8 cellular contexts compared by ENCODE assay signal in the genomic region with DNA sequence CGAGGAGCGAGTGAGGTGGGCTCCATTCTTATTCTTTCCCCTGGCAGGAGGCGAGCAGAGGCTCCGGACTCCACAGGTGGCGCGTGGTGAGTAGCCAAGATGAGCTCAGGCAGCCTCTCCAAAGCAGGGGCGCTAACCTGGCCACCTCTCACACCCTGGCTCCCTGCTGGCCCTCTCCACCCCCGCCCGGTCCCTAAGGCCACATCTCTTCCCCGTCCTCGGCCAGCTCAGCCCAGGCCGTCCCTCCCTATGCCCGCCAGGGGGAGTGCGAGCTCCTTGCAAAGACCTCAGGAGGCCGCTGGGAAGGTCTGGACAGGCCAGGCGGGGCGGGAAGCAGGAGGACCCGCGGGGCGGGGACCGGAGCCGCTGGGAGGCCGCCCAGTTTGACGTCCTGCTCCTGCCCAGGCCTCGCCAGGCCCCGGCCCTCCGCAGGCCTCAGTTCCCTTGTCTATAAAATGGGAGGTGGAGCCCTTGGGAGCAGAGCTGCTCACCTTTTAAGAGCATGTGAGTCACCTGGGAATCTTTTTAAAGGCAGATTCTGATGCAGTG. TPM values are rescaled to one million over a fixed set of nuclear protein-coding genes. Genes with fewer than 3 reads are reported as not detected.
DNase-seq lines count a peak whose midpoint lies in the region; ATAC-seq and TF ChIP-seq lines count a peak whose summit lies in the region.

No MANE protein-coding gene starts in this region.

- peak; percentile 92 for DNase-seq in A172 (ENCODE audit: low spot score)
- peak; percentile 92 for DNase-seq in GM13977 (ENCODE audit: low spot score)
- peak; percentile 86 for DNase-seq in NCI-H345 (lab: John Stamatoyannopoulos, UW)
- DNase-seq in activated CD4-positive, alpha-beta T cell treated with anti-CD3 and anti-CD28 coated beads for 1 hour, result peak; percentile 33
- DNase-seq in choroid plexus epithelial cell (ENCODE audit: low read depth), result peak; percentile 96
- peak; percentile 96 to 97 (median 96) for DNase-seq in right lobe of liver
- peak; percentile 38 to 57 for DNase-seq in stimulated activated CD4-positive, alpha-beta T cell treated with anti-CD3 and anti-CD28 coated beads, Interleukin-4, amount 100 ng/mL, for 4 hours

- H3K4me3 ChIP-seq in choroid plexus epithelial cell (ENCODE audit: low read depth, low read length) (peak overlapping the region; percentile 27), right lobe of liver (peak overlapping the region in 1 of 3 donors; percentile 26)

- intact Hi-C loops in right lobe of liver (cut with DNase I), result loop anchor here in 1 of 2 donors (10.0 kb wide), 1 partner anchor 449 kb away; no protein-coding TSS in a partner anchor

- TF ChIP-seq CTCF in GM13977 (IDR thresholded peaks at IDR 0.05; ENCODE audit: extremely low read depth, insufficient read depth, missing control alignments) (peak; percentile 98), choroid plexus epithelial cell (conservative IDR thresholded peaks at IDR 0.05; ENCODE audit: low read depth, low read length) (peak; percentile 91), right lobe of liver (IDR thresholded peaks at IDR 0.05) (peak; percentile 94 to 98 (median 96))

- no peaks in the 10 kb centered on the region for H3K9me3 ChIP-seq in right lobe of liver

- in situ Hi-C loops in GM13977 (cut with MboI; ENCODE audit: low pct_unique_long_range_greater_than_20kb, low sequenced_read_pairs, unreplicated experiment), result loop anchor here (25.0 kb wide), 1 partner anchor 441 kb away; no protein-coding TSS in a partner anchor

- H3K36me3 ChIP-seq in right lobe of liver, result no peaks in the 10 kb centered on the region

- H3K27ac ChIP-seq in right lobe of liver, result peak overlapping the region in 1 of 3 donors; percentile 4

- ATAC-seq in HG03159 (IDR thresholded peaks at IDR 0.05; ENCODE audit: unreplicated experiment), result peak; percentile 86
- ATAC-seq in right lobe of liver, result peak; percentile 97 to 99 (median 98)

- no peaks in the 10 kb centered on the region for H3K27me3 ChIP-seq in right lobe of liver

- 0% methylated on average over 14 of the region's 27 CpGs for WGBS in right lobe of liver (ENCODE audit: insufficient coverage, low coverage, low lambda C conversion rate, missing lambda C conversion rate)

- peaks cover 0 to 14% (median 3%) of the 10 kb centered on the region in 4 donors for H3K4me1 ChIP-seq in right lobe of liver

- TF ChIP-seq POLR2A in right lobe of liver (IDR thresholded peaks at IDR 0.05), result no peak

RNA-seq across cellular contexts. Expression of a gene that starts 46.3 kb away (rescaled TPM):
- not detected in 2 replicates for total RNA-seq in A172 (2014; rRNA removed; shearing (Covaris generic))
- total RNA-seq in right lobe of liver, result 1 to 10 TPM in 5 of 6 experiments, under 1 TPM in 1; 0.43 to 3.5 (median 1.5) TPM

Comparison
In these comparisons a context has a peak if more than half of its experiments do, and no peak if none do; other contexts are left out.
1. DNase-seq: peak in every context shown above with its lines; median percentile 96 in choroid plexus epithelial cell; 96 in right lobe of liver; 92 in A172; 92 in GM13977; 86 in NCI-H345; 48 in stimulated activated CD4-positive, alpha-beta T cell treated with anti-CD3 and anti-CD28 coated beads, Interleukin-4, amount 100 ng/mL, for 4 hours; 33 in activated CD4-positive, alpha-beta T cell treated with anti-CD3 and anti-CD28 coated beads for 1 hour.